ENCODE assay signal across 22 cellular contexts in the genomic region with DNA sequence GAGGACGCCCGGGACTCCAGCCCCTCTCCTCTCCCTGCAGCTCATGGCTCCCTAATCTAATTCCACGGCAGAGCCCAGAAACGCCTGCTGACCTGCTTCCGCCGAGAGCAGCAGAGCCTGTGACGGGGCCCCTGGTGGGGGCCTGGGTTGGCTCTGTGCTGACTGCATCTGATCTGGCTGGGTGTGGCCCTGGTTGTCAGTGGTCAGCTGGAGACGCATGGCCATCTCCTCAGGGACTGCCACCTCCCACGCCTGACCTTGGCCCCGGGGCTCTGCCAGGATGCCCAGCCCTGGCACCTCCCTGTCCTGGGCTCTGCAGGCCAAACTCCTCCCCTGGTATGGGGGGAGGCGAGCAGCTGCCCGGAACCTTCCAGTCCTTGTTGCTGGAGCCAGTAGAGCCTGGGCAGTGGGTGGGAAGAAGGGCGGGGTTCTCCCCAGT. TPM values are rescaled to one million over a fixed set of nuclear protein-coding genes. Genes with fewer than 3 reads are reported as not detected.
DNase-seq lines count a peak whose midpoint lies in the region; ATAC-seq and TF ChIP-seq lines count a peak whose summit lies in the region.
"Had no signal": no experiment of that assay in that cellular context is flagged by ENCODE, and none has a peak within 500 bp of the region (broad histone marks: within the 10 kb centered on the region; RNA-seq: fewer than 3 reads in every experiment).

No MANE protein-coding gene starts in this region.

- POLR2A ChIA-PET in WTC11 (lab: Charles Lee), result no interaction called here

- no peaks in the 10 kb centered on the region for H3K9me3 Mint-ChIP-seq in WTC11
- H3K9me3 Mint-ChIP-seq: activated CD4-positive, alpha-beta memory T cell treated with anti-CD3 and anti-CD28 coated beads, Interleukin-2, amount 10 ng/mL, durations not matched to agents 7 days and 5 days; activated naive CD4-positive, alpha-beta T cell treated with anti-CD3 and anti-CD28 coated beads, Interleukin-2, amount 50 U/mL, for 24 hours; activated T-cell treated with anti-CD3 and anti-CD28 coated beads, Interleukin-2, amount 50 U/mL, for 4 hours; GM23338; immature natural killer cell; neural crest cell; T-helper 1 cell treated with Interleukin-12 subunit alpha and Interleukin-12 subunit beta and Interleukin-4 antibody, amounts not matched to agents 30 μg/mL and 1 μg/mL, for 36 hours had no signal

- H3K27ac Mint-ChIP-seq in WTC11, result no peak overlapping the region
- H3K27ac Mint-ChIP-seq: activated CD4-positive, alpha-beta memory T cell treated with anti-CD3 and anti-CD28 coated beads, Interleukin-2, amount 10 ng/mL, durations not matched to agents 7 days and 5 days; activated naive CD4-positive, alpha-beta T cell treated with anti-CD3 and anti-CD28 coated beads, Interleukin-2, amount 50 U/mL, for 24 hours; GM23338; immature natural killer cell; T-helper 1 cell treated with Interleukin-12 subunit alpha and Interleukin-12 subunit beta and Interleukin-4 antibody, amounts not matched to agents 30 μg/mL and 1 μg/mL, for 36 hours had no signal

- H3K27me3 Mint-ChIP-seq in WTC11 (ENCODE audit: low read depth), result no peaks in the 10 kb centered on the region
- H3K27me3 Mint-ChIP-seq: activated CD4-positive, alpha-beta memory T cell treated with anti-CD3 and anti-CD28 coated beads, Interleukin-2, amount 10 ng/mL, durations not matched to agents 7 days and 5 days; activated naive CD4-positive, alpha-beta T cell treated with anti-CD3 and anti-CD28 coated beads, Interleukin-2, amount 50 U/mL, for 24 hours had no signal

- no peak for ATAC-seq in GM18870 (IDR thresholded peaks at IDR 0.05; ENCODE audit: unreplicated experiment)
- ATAC-seq in WTC11, result no peak
- ATAC-seq: activated T-cell treated with anti-CD3 and anti-CD28 coated beads, Interleukin-2, amount 50 U/mL, for 4 hours had no signal

- DNase-seq in Caki2 (ENCODE audit: low read depth) (peak; percentile 58), RPMI7951 (ENCODE audit: low read depth) (peak; percentile 32), kidney glomerular epithelial cell (lab: John Stamatoyannopoulos, UW) (peak; percentile 35), retina (peak; percentile 58), NCI-H524 treated with DMSO at 0.1 percent for 48 hours (lab: John Stamatoyannopoulos, UW) (no peak), GM10266 (ENCODE audit: extremely low spot score) (no peak), WTC11 (ENCODE audit: low spot score) (no peak)
- DNase-seq: activated CD4-positive, alpha-beta memory T cell treated with anti-CD3 and anti-CD28 coated beads, Interleukin-2, amount 10 ng/mL, durations not matched to agents 7 days and 5 days; activated T-cell treated with anti-CD3 and anti-CD28 coated beads, Interleukin-2, amount 50 U/mL, for 4 hours; brain microvascular endothelial cell; erythroblast; glutamatergic neuron; immature natural killer cell; NCI-H1105 treated with DMSO at 0.1 percent for 48 hours; NCI-H774; stimulated activated CD4-positive, alpha-beta T cell treated with anti-CD3 and anti-CD28 coated beads, Interleukin-4, amount 100 ng/mL, for 4 hours; stimulated activated CD8-positive, alpha-beta memory T cell treated with anti-CD3 and anti-CD28 coated beads, Interleukin-4, amount 100 ng/mL, for 48 hours had no signal

- in situ Hi-C loops in Caki2 (cut with HindIII; ENCODE audit: low pct_unique_long_range_greater_than_20kb, low sequenced_read_pairs), result no loop called here

- no peaks in the 10 kb centered on the region for H3K36me3 Mint-ChIP-seq in WTC11
- H3K36me3 Mint-ChIP-seq: activated naive CD4-positive, alpha-beta T cell treated with anti-CD3 and anti-CD28 coated beads, Interleukin-2, amount 50 U/mL, for 24 hours; immature natural killer cell had no signal

- H3K4me1 Mint-ChIP-seq in WTC11, result no peaks in the 10 kb centered on the region
- H3K4me1 Mint-ChIP-seq: activated CD4-positive, alpha-beta memory T cell treated with anti-CD3 and anti-CD28 coated beads, Interleukin-2, amount 10 ng/mL, durations not matched to agents 7 days and 5 days; activated naive CD4-positive, alpha-beta T cell treated with anti-CD3 and anti-CD28 coated beads, Interleukin-2, amount 50 U/mL, for 24 hours; GM23338; immature natural killer cell; neural crest cell had no signal

- no peak for TF ChIP-seq CTCF in GM10266 (IDR thresholded peaks at IDR 0.05; ENCODE audit: control insufficient read depth, insufficient read depth, low read depth, missing control alignments)
- TF ChIP-seq CTCF in WTC11 (IDR thresholded peaks at IDR 0.05), result no peak

- H3K4me3 Mint-ChIP-seq in WTC11, result no peak overlapping the region
- H3K4me3 Mint-ChIP-seq: activated CD4-positive, alpha-beta memory T cell treated with anti-CD3 and anti-CD28 coated beads, Interleukin-2, amount 10 ng/mL, durations not matched to agents 7 days and 5 days; activated naive CD4-positive, alpha-beta T cell treated with anti-CD3 and anti-CD28 coated beads, Interleukin-2, amount 50 U/mL, for 24 hours; activated T-cell treated with anti-CD3 and anti-CD28 coated beads, Interleukin-2, amount 50 U/mL, for 4 hours; GM23338; immature natural killer cell; neural crest cell; T-helper 1 cell treated with Interleukin-12 subunit alpha and Interleukin-12 subunit beta and Interleukin-4 antibody, amounts not matched to agents 30 μg/mL and 1 μg/mL, for 36 hours had no signal

- CTCF ChIA-PET in WTC11 (lab: Charles Lee), result interaction anchor here (1.0 to 2.0 kb wide), 2 partner anchors 22 to 31 kb away, joined by 3 to 5 read pairs; no protein-coding TSS in a partner anchor

TF ChIP-seq in WTC11, 78 proteins besides CTCF, POLR2A, EP300 and RAD21:
- TF ChIP-seq, protein P1, sequence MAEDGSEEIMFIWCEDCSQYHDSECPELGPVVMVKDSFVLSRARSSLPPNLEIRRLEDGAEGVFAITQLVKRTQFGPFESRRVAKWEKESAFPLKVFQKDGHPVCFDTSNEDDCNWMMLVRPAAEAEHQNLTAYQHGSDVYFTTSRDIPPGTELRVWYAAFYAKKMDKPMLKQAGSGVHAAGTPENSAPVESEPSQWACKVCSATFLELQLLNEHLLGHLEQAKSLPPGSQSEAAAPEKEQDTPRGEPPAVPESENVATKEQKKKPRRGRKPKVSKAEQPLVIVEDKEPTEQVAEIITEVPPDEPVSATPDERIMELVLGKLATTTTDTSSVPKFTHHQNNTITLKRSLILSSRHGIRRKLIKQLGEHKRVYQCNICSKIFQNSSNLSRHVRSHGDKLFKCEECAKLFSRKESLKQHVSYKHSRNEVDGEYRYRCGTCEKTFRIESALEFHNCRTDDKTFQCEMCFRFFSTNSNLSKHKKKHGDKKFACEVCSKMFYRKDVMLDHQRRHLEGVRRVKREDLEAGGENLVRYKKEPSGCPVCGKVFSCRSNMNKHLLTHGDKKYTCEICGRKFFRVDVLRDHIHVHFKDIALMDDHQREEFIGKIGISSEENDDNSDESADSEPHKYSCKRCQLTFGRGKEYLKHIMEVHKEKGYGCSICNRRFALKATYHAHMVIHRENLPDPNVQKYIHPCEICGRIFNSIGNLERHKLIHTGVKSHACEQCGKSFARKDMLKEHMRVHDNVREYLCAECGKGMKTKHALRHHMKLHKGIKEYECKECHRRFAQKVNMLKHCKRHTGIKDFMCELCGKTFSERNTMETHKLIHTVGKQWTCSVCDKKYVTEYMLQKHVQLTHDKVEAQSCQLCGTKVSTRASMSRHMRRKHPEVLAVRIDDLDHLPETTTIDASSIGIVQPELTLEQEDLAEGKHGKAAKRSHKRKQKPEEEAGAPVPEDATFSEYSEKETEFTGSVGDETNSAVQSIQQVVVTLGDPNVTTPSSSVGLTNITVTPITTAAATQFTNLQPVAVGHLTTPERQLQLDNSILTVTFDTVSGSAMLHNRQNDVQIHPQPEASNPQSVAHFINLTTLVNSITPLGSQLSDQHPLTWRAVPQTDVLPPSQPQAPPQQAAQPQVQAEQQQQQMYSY (CRISPR knock-in tag; IDR thresholded peaks at IDR 0.05), result no peak
- TF ChIP-seq IRF1 (CRISPR knock-in tag; IDR thresholded peaks at IDR 0.05), result no peak
- no peak for TF ChIP-seq GRHL2 (CRISPR knock-in tag; IDR thresholded peaks at IDR 0.05; ENCODE audit: insufficient replicate concordance, severe bottlenecking)
- no peak for TF ChIP-seq NFE2L1 (CRISPR knock-in tag; IDR thresholded peaks at IDR 0.05)
- no peak for TF ChIP-seq SMAD4 (CRISPR knock-in tag; IDR thresholded peaks at IDR 0.05)
- TF ChIP-seq ZNF232 (CRISPR knock-in tag; IDR thresholded peaks at IDR 0.05), result no peak
- no peak for TF ChIP-seq PREB (CRISPR knock-in tag; IDR thresholded peaks at IDR 0.05; ENCODE audit: borderline replicate concordance)
- TF ChIP-seq JAZF1 (CRISPR knock-in tag; IDR thresholded peaks at IDR 0.05), result no peak
- TF ChIP-seq TEAD4 (CRISPR knock-in tag; IDR thresholded peaks at IDR 0.05), result no peak

RNA-seq across cellular contexts. Expression of gene PLCH2, which starts 1.1 kb away (rescaled TPM):
- 0.26 and 0.74 TPM in 2 replicates for total RNA-seq in Caki2 (2014; rRNA removed; shearing (Covaris generic); ENCODE audit: low replicate concordance)
- 0.12 and 0.29 TPM in 2 replicates for total RNA-seq in RPMI7951 (2014; rRNA removed; shearing (Covaris generic))
- 0.05 to 0.18 TPM (median 0.17 TPM) in 3 replicates for total RNA-seq in WTC11 (2021)

RNA-seq across cellular contexts. Expression of gene PANK4, which starts 51.4 kb away (rescaled TPM):
- 21.1 and 34.6 TPM in 2 replicates for total RNA-seq in Caki2 (2014; rRNA removed; shearing (Covaris generic); ENCODE audit: low replicate concordance)
- total RNA-seq in RPMI7951 (2014; rRNA removed; shearing (Covaris generic)), result 15.0 and 17.6 TPM in 2 replicates
- total RNA-seq in WTC11 (2021), result 35.2 to 52.5 TPM (median 36.7 TPM) in 3 replicates

RNA-seq across cellular contexts. Expression of gene HES5, which starts 55.1 kb away (rescaled TPM):
- not detected in 2 replicates for total RNA-seq in Caki2 (2014; rRNA removed; shearing (Covaris generic); ENCODE audit: low replicate concordance)
- total RNA-seq in RPMI7951 (2014; rRNA removed; shearing (Covaris generic)), result not detected in 2 replicates
- total RNA-seq in WTC11 (2021), result 0.21 to 0.23 TPM in 2 of 3 replicates, not detected in the other
- total RNA-seq: activated CD4-positive, alpha-beta memory T cell treated with anti-CD3 and anti-CD28 coated beads, Interleukin-2, amount 10 ng/mL, durations not matched to agents 7 days and 5 days; activated T-cell treated with anti-CD3 and anti-CD28 coated beads, Interleukin-2, amount 50 U/mL, for 4 hours had no signal

Comparison
In these comparisons a context has a peak if more than half of its experiments do, and no peak if none do; other contexts are left out.
1. DNase-seq: peak in Caki2 (single experiment), RPMI7951 (single experiment), kidney glomerular epithelial cell (single experiment) and retina (single experiment); none in NCI-H524 treated with DMSO at 0.1 percent for 48 hours (single experiment), GM10266 (single experiment) and WTC11 (single experiment).